Comparison of ENCODE assay signal across 32 cellular contexts in genomic region chr10:38016354-38016753, GRCh38.
"Had no signal": no experiment of that assay in that cellular context is flagged by ENCODE, and none has a peak within 500 bp of the region (broad histone marks: within the 10 kb centered on the region; RNA-seq: fewer than 3 reads in every experiment).

No MANE protein-coding gene starts in this region.

- H3K27me3 Mint-ChIP-seq: activated B cell treated with CpG ODN at 0.5 μM for 24 hours; activated CD8-positive, alpha-beta T cell treated with anti-CD3 and anti-CD28 coated beads for 36 hours; activated naive CD8-positive, alpha-beta T cell; activated T-helper 17 cell treated with anti-CD3 and anti-CD28 coated beads, Interleukin-2, amount 50 U/mL, for 72 hours; central memory CD8-positive, alpha-beta T cell; dendritic cell treated with granulocyte-macrophage colony-stimulating factor and Interleukin-4, amounts not matched to agents 40 ng/mL and 50 ng/mL, for 4 days; T-helper 17 cell had no signal

- H3K27ac ChIP-seq: brain microvascular endothelial cell, coronary artery, dorsolateral prefrontal cortex, WERI-Rb-1 had no signal

- H3K27ac Mint-ChIP-seq: activated B cell treated with CpG ODN at 0.5 μM for 24 hours; dendritic cell treated with granulocyte-macrophage colony-stimulating factor and Interleukin-4, amounts not matched to agents 40 ng/mL and 50 ng/mL, for 4 days; endodermal cell; T-helper 2 cell treated with Interferon-gamma antibody and Interleukin-4, amounts not matched to agents 5 μg/mL and 100 μg/mL, for 36 hours had no signal

- H3K9me3 Mint-ChIP-seq: activated T-helper 17 cell treated with anti-CD3 and anti-CD28 coated beads, Interleukin-2, amount 50 U/mL, for 72 hours; central memory CD8-positive, alpha-beta T cell had no signal

- H3K4me3 Mint-ChIP-seq: activated B cell treated with CpG ODN at 0.5 μM for 24 hours; activated CD8-positive, alpha-beta T cell treated with anti-CD3 and anti-CD28 coated beads for 36 hours; activated naive CD8-positive, alpha-beta T cell; activated T-cell treated with anti-CD3 and anti-CD28 coated beads, Interleukin-2, amount 50 U/mL, for 4 hours; activated T-helper 17 cell treated with anti-CD3 and anti-CD28 coated beads, Interleukin-2, amount 50 U/mL, for 72 hours; central memory CD8-positive, alpha-beta T cell; dendritic cell treated with granulocyte-macrophage colony-stimulating factor and Interleukin-4, amounts not matched to agents 40 ng/mL and 50 ng/mL, for 4 days; endodermal cell; T-helper 17 cell; T-helper 2 cell treated with Interferon-gamma antibody and Interleukin-4, amounts not matched to agents 5 μg/mL and 100 μg/mL, for 36 hours had no signal

- H3K4me3 ChIP-seq: coronary artery, dorsolateral prefrontal cortex had no signal

- ATAC-seq: activated CD4-positive, CD25-positive, alpha-beta regulatory T cell treated with anti-CD3 and anti-CD28 coated beads, Interleukin-2, amount 50 U/mL, for 24 hours; activated CD8-positive, alpha-beta T cell treated with anti-CD3 and anti-CD28 coated beads for 36 hours; activated T-cell treated with anti-CD3 and anti-CD28 coated beads, Interleukin-2, amount 50 U/mL, for 4 hours; activated T-helper 17 cell treated with anti-CD3 and anti-CD28 coated beads, Interleukin-2, amount 50 U/mL, for 72 hours; esophagus mucosa; T-helper 17 cell had no signal

- H3K27me3 ChIP-seq: brain microvascular endothelial cell, dorsolateral prefrontal cortex had no signal

- FAIRE-seq: astrocyte, frontal cortex had no signal

- DNase-seq: activated B cell treated with CpG ODN at 0.5 μM for 24 hours; activated CD4-positive, alpha-beta T cell treated with anti-CD3 and anti-CD28 coated beads for 48 hours; activated CD4-positive, alpha-beta T cell treated with anti-CD3 and anti-CD28 coated beads, Interleukin-2, amount 50 U/mL, for 1 hour; activated CD4-positive, alpha-beta T cell treated with anti-CD3 and anti-CD28 coated beads, Interleukin-2, amount 50 U/mL, for 48 hours; activated CD8-positive, alpha-beta memory T cell treated with anti-CD3 and anti-CD28 coated beads for 24 hours; activated CD8-positive, alpha-beta T cell treated with anti-CD3 and anti-CD28 coated beads for 36 hours; activated effector memory CD4-positive, alpha-beta T cell treated with Interleukin-2 at 50 U/mL for 16 hours; activated gamma-delta T cell treated with Interleukin-2 at 50 U/mL for 16 hours; activated naive CD4-positive, alpha-beta T cell treated with anti-CD3 and anti-CD28 coated beads, Interleukin-2, amount 50 U/mL, for 16 hours; activated naive CD4-positive, alpha-beta T cell treated with Interleukin-2 at 50 U/mL for 16 hours; activated T-cell treated with anti-CD3 and anti-CD28 coated beads, Interleukin-2, amount 50 U/mL, for 4 hours; amniotic stem cell; anterior cingulate cortex; brain microvascular endothelial cell; dorsolateral prefrontal cortex; effector memory CD4-positive, alpha-beta T cell; endodermal cell; foreskin fibroblast; T-helper 1 cell; T-helper 17 cell; T1000; WERI-Rb-1 had no signal
